ENCODE assay signal across 8 cellular contexts in the genomic region with DNA sequence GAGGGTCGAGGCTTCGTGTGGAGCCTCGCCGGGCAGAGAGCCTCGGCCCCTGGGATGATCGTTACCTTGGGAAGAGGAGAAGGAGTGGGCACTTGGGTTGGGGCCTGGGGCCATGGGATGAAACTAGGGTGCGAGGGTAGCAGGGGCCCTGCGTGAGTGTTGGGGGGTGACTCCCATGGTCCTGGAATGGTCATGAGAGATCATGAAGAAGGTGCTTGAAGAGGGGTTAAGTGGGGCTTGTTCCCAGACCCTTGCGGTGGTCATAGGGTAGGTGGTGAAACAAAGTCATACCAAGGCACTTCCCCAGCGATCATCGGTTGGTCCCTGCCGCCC. TPM values are rescaled to one million over a fixed set of nuclear protein-coding genes. Genes with fewer than 3 reads are reported as not detected.
DNase-seq lines count a peak whose midpoint lies in the region; ATAC-seq and TF ChIP-seq lines count a peak whose summit lies in the region.

No MANE protein-coding gene starts in this region.

- H3K9me3 ChIP-seq in right lobe of liver (no peaks in the 10 kb centered on the region), upper lobe of right lung (no peaks in the 10 kb centered on the region)

- H3K27ac ChIP-seq in right lobe of liver, result peak overlapping the region; percentile 66 to 90 (median 86)
- peak overlapping the region; percentile 85 for H3K27ac ChIP-seq in upper lobe of right lung

- no peaks in the 10 kb centered on the region for H3K27me3 ChIP-seq in right lobe of liver
- no peaks in the 10 kb centered on the region for H3K27me3 ChIP-seq in upper lobe of right lung

- 0% methylated on average over 6 of the region's 12 CpGs for WGBS in right lobe of liver (ENCODE audit: insufficient coverage, low coverage, low lambda C conversion rate, missing lambda C conversion rate)

- H3K4me3 ChIP-seq in astrocyte of the spinal cord (ENCODE audit: low read depth, low read length), result peak overlapping the region; percentile 75
- H3K4me3 ChIP-seq in right lobe of liver, result peak overlapping the region; percentile 61 to 84 (median 71)
- peak overlapping the region; percentile 90 for H3K4me3 ChIP-seq in upper lobe of right lung

- peak; percentile 16 for ATAC-seq in HG03066 (IDR thresholded peaks at IDR 0.05; ENCODE audit: low read depth, unreplicated experiment)
- ATAC-seq in right lobe of liver, result peak in 2 of 4 donors; percentile 5 to 14
- no peak for ATAC-seq in upper lobe of right lung
- ATAC-seq in HG03097 (IDR thresholded peaks at IDR 0.05; ENCODE audit: low FRiP score, unreplicated experiment), result no peak

- peak; percentile 21 for DNase-seq in GM10266 (ENCODE audit: extremely low spot score)
- no peak for DNase-seq in astrocyte of the spinal cord (ENCODE audit: low read depth, low spot score)
- DNase-seq in right lobe of liver, result no peak
- DNase-seq in upper lobe of right lung, result no peak
- no peak for DNase-seq in NOMO-1 treated with dmso at 0.1 percent for 144 hours (lab: John Stamatoyannopoulos, UW; ENCODE audit: unreplicated experiment)
- DNase-seq in NCI-H2081 treated with DMSO at 0.1 percent for 48 hours (lab: John Stamatoyannopoulos, UW), result no peak

- in situ Hi-C loops in astrocyte of the spinal cord (cut with HindIII; ENCODE audit: low sequenced_read_pairs), result no loop called here

- H3K4me1 ChIP-seq in right lobe of liver, result peaks cover 0 to 43% (median 2%) of the 10 kb centered on the region in 4 donors
- H3K4me1 ChIP-seq in upper lobe of right lung, result peaks cover 26% of the 10 kb centered on the region

- intact Hi-C loops in right lobe of liver (cut with DNase I), result loop anchor here in 1 of 2 donors (5.0 kb wide), 1 partner anchor 84 kb away; the partner anchor contains the start of gene RBM4B
- intact Hi-C loops in upper lobe of right lung (cut with DNase I), result no loop called here

- no peak for TF ChIP-seq POLR2A in right lobe of liver (IDR thresholded peaks at IDR 0.05)

- H3K36me3 ChIP-seq in right lobe of liver, result no peaks in the 10 kb centered on the region
- H3K36me3 ChIP-seq in upper lobe of right lung, result no peaks in the 10 kb centered on the region

- TF ChIP-seq CTCF in GM10266 (IDR thresholded peaks at IDR 0.05; ENCODE audit: control insufficient read depth, insufficient read depth, low read depth, missing control alignments) (no peak), astrocyte of the spinal cord (IDR thresholded peaks at IDR 0.05; ENCODE audit: low read depth, low read length) (no peak), right lobe of liver (IDR thresholded peaks at IDR 0.05) (no peak), upper lobe of right lung (IDR thresholded peaks at IDR 0.05) (no peak)

RNA-seq across cellular contexts. Expression of gene CCS, which starts 0.3 kb away (rescaled TPM):
- total RNA-seq in right lobe of liver (10 to 100 TPM; 22.6 to 54.2 (median 34.3) TPM), upper lobe of right lung (31.9 TPM)

RNA-seq across cellular contexts. Expression of gene CCDC87, which starts 0.4 kb away (rescaled TPM):
- total RNA-seq in right lobe of liver, result under 1 TPM in 5 of 6 experiments, not detected in 1; 0.07 to 0.37 (median 0.12) TPM
- total RNA-seq in upper lobe of right lung, result 0.26 TPM

RNA-seq across cellular contexts. Expression of gene RBM14, which starts 23.2 kb away (rescaled TPM):
- total RNA-seq in right lobe of liver, result 10 to 100 TPM; 25.1 to 63.7 (median 27.4) TPM
- total RNA-seq in upper lobe of right lung, result 63.3 TPM

RNA-seq across cellular contexts. Expression of gene CTSF, which starts 24.9 kb away (rescaled TPM):
- total RNA-seq in right lobe of liver (10 to 100 TPM; 35.3 to 54.4 (median 44.7) TPM), upper lobe of right lung (37.0 TPM)

RNA-seq across cellular contexts. Expression of gene RBM4, which starts 45.2 kb away (rescaled TPM):
- total RNA-seq in right lobe of liver (10 to 100 TPM; 40.3 to 57.0 (median 48.4) TPM), upper lobe of right lung (98.9 TPM)
